ENCODE assay signal across 24 cellular contexts in the genomic region with DNA sequence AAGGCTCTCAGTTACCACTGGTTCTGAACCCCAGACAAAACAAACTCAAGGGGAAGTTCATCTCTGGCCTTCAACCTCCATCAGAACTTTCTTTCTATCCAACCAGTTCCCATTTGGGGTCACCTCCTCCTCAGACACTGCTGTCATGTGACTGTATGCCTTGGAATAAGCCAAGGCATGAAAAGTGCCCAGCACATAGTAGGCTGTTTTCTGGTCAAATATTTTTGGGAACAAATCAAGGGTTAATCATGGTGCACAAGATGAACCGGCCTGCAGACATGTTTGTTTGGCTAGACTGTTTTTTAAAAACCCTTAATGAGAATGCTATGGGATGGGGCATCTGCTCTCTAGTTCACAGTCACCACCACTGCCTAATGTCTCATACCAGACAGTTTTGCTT.
"Had no signal": no experiment of that assay in that cellular context is flagged by ENCODE, and none has a peak within 500 bp of the region (broad histone marks: within the 10 kb centered on the region; RNA-seq: fewer than 3 reads in every experiment).

No MANE protein-coding gene starts in this region.

- H3K27ac ChIP-seq: dorsolateral prefrontal cortex, gastrocnemius medialis, left lung, prostate gland, right atrium auricular region, skin epidermis, spleen, thoracic aorta, tibial nerve, upper lobe of right lung, uterus had no signal

- H3K9me3 Mint-ChIP-seq: mesothelial cell of epicardium; naive B cell; natural killer cell treated with Interleukin-12 subunit alpha and Interleukin-12 subunit beta and Interleukin-15 and Interleukin-18, amount 100 ng/mL, for 72 hours; neural crest cell; stimulated activated naive B cell treated with anti-CD40 and anti-IgM and Interleukin-4, amounts not matched to agents 10 μg/mL and 1 μg/mL and 100 μg/mL, for 72 hours; stimulated activated naive CD8-positive, alpha-beta T cell treated with anti-CD3 and anti-CD28 coated beads, Interleukin-15, Interleukin-2, amounts not matched to agents 100 ng/mL and 50 ng/mL, for 24 hours had no signal

- H3K36me3 ChIP-seq: gastrocnemius medialis, right atrium auricular region, thoracic aorta, upper lobe of right lung, uterus had no signal

- DNase-seq: dorsolateral prefrontal cortex; effector CD4-positive, alpha-beta T cell; gastrocnemius medialis; head of caudate nucleus; left cardiac atrium; left lung; mesenchymal stem cell; mucosa of descending colon; naive B cell; spleen; stimulated activated CD4-positive, alpha-beta T cell treated with anti-CD3 and anti-CD28 coated beads, Interleukin-2, amount 100 ng/mL, for 48 hours; stimulated activated naive B cell treated with anti-CD40 and anti-IgM and Interleukin-4, amounts not matched to agents 10 μg/mL and 1 μg/mL and 100 μg/mL, for 72 hours; upper lobe of right lung; uterus had no signal

- H3K4me3 ChIP-seq: dorsolateral prefrontal cortex, gastrocnemius medialis, left lung, mucosa of descending colon, prostate gland, right atrium auricular region, skin epidermis, spleen, thoracic aorta, tibial nerve, upper lobe of right lung, uterus had no signal

- H3K9me3 ChIP-seq: gastrocnemius medialis, left lung, mucosa of descending colon, prostate gland, right atrium auricular region, spleen, thoracic aorta, tibial nerve, upper lobe of right lung, uterus had no signal

- FAIRE-seq: colon had no signal

- ATAC-seq: gastrocnemius medialis; left cardiac atrium; left lung; mucosa of descending colon; natural killer cell treated with Interleukin-12 subunit alpha and Interleukin-12 subunit beta and Interleukin-15 and Interleukin-18, amount 100 ng/mL, for 72 hours; stimulated activated naive B cell treated with anti-CD40 and anti-IgM and Interleukin-4, amounts not matched to agents 10 μg/mL and 1 μg/mL and 100 μg/mL, for 72 hours; upper lobe of right lung had no signal

- H3K27me3 Mint-ChIP-seq: natural killer cell treated with Interleukin-12 subunit alpha and Interleukin-12 subunit beta and Interleukin-15 and Interleukin-18, amount 100 ng/mL, for 72 hours; stimulated activated naive CD8-positive, alpha-beta T cell treated with anti-CD3 and anti-CD28 coated beads, Interleukin-15, Interleukin-2, amounts not matched to agents 100 ng/mL and 50 ng/mL, for 24 hours had no signal

- H3K27me3 ChIP-seq: dorsolateral prefrontal cortex, gastrocnemius medialis, left lung, right atrium auricular region, spleen, tibial nerve, upper lobe of right lung, uterus had no signal

- H3K4me1 Mint-ChIP-seq: mesothelial cell of epicardium had no signal

- H3K4me3 Mint-ChIP-seq: mesothelial cell of epicardium; naive B cell; natural killer cell treated with Interleukin-12 subunit alpha and Interleukin-12 subunit beta and Interleukin-15 and Interleukin-18, amount 100 ng/mL, for 72 hours; neural crest cell; stimulated activated naive B cell treated with anti-CD40 and anti-IgM and Interleukin-4, amounts not matched to agents 10 μg/mL and 1 μg/mL and 100 μg/mL, for 72 hours; stimulated activated naive CD8-positive, alpha-beta T cell treated with anti-CD3 and anti-CD28 coated beads, Interleukin-15, Interleukin-2, amounts not matched to agents 100 ng/mL and 50 ng/mL, for 24 hours had no signal

- H3K36me3 Mint-ChIP-seq: naive B cell had no signal

- H3K27ac Mint-ChIP-seq: mesothelial cell of epicardium; naive B cell; natural killer cell treated with Interleukin-12 subunit alpha and Interleukin-12 subunit beta and Interleukin-15 and Interleukin-18, amount 100 ng/mL, for 72 hours; stimulated activated naive B cell treated with anti-CD40 and anti-IgM and Interleukin-4, amounts not matched to agents 10 μg/mL and 1 μg/mL and 100 μg/mL, for 72 hours; stimulated activated naive CD8-positive, alpha-beta T cell treated with anti-CD3 and anti-CD28 coated beads, Interleukin-15, Interleukin-2, amounts not matched to agents 100 ng/mL and 50 ng/mL, for 24 hours had no signal

- H3K4me1 ChIP-seq: gastrocnemius medialis, left lung, prostate gland, upper lobe of right lung, uterus had no signal
